In the genomic region with DNA sequence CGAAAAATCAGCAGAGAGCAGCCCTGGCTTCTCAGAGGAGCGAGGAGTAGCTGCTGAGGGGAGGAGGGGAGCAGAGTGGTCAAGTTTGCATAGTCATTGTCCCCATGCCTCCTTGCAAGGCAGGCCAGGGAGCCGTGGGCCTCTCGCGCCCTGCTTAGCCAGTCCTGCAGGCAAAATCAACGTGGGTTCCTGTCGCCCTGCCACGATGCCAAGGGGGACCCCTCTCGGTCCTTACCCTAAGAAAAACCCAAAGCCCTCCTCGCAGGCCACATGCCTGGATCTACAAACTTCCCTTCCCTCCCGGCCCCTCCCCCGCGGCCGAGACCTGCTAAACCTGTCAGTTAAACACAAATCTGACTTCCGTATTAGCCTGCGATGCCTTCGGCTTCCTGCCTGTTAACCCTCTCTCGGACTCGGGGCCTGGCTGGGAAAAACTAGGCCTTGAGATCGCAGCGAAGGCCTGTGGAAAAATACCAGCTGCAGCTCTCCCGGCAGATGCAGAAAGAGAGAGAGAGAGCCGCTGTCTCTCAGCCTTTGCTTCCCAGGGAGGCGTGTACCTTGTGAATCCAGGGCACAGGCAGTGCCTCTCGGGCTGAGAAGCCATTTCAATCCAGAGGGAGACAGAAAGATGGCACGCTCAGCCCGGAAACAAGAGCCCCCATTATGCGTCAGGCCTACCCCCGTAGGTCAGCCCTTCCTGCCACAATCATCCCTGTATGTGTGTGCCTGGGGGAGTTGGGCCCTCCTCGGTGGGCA, we compare ENCODE assay signal across 1 cellular context.
TF ChIP-seq lines count a peak whose summit lies in the region.

No MANE protein-coding gene starts in this region.

TF ChIP-seq in SK-N-SH treated with all-trans-retinoic acid at 6 μM for 48 hours, 23 proteins besides CTCF, POLR2A, EP300 and RAD21 (continued from another document):
- TF ChIP-seq, protein P1, sequence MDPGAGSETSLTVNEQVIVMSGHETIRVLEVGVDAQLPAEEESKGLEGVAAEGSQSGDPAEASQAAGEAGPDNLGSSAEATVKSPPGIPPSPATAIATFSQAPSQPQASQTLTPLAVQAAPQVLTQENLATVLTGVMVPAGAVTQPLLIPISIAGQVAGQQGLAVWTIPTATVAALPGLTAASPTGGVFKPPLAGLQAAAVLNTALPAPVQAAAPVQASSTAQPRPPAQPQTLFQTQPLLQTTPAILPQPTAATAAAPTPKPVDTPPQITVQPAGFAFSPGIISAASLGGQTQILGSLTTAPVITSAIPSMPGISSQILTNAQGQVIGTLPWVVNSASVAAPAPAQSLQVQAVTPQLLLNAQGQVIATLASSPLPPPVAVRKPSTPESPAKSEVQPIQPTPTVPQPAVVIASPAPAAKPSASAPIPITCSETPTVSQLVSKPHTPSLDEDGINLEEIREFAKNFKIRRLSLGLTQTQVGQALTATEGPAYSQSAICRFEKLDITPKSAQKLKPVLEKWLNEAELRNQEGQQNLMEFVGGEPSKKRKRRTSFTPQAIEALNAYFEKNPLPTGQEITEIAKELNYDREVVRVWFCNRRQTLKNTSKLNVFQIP (CRISPR knock-in tag; IDR thresholded peaks at IDR 0.05; ENCODE audit: borderline replicate concordance, low read depth) = no peak; the same call in 1 of the 2 replicates
- TF ChIP-seq ZFP30 (CRISPR knock-in tag; IDR thresholded peaks at IDR 0.05) = no peak
- TF ChIP-seq PPARA (CRISPR knock-in tag; IDR thresholded peaks at IDR 0.05; ENCODE audit: borderline replicate concordance) = no peak
- TF ChIP-seq, protein P2, sequence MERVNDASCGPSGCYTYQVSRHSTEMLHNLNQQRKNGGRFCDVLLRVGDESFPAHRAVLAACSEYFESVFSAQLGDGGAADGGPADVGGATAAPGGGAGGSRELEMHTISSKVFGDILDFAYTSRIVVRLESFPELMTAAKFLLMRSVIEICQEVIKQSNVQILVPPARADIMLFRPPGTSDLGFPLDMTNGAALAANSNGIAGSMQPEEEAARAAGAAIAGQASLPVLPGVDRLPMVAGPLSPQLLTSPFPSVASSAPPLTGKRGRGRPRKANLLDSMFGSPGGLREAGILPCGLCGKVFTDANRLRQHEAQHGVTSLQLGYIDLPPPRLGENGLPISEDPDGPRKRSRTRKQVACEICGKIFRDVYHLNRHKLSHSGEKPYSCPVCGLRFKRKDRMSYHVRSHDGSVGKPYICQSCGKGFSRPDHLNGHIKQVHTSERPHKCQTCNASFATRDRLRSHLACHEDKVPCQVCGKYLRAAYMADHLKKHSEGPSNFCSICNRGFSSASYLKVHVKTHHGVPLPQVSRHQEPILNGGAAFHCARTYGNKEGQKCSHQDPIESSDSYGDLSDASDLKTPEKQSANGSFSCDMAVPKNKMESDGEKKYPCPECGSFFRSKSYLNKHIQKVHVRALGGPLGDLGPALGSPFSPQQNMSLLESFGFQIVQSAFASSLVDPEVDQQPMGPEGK (CRISPR knock-in tag; IDR thresholded peaks at IDR 0.05; ENCODE audit: borderline replicate concordance) = 0 out of 2 replicates have a peak, but pooled peaks have one; percentile 7
- TF ChIP-seq CSDC2 (CRISPR knock-in tag; IDR thresholded peaks at IDR 0.05) = peak; percentile 92; the same call in 1 of the 2 replicates
- 0 out of 2 replicates have a peak, but pooled peaks have one; percentile 34 for TF ChIP-seq ZC3H10 (CRISPR knock-in tag; IDR thresholded peaks at IDR 0.05)
- peak; percentile 13; the same call in 1 of the 2 replicates for TF ChIP-seq GLIS3 (CRISPR knock-in tag; IDR thresholded peaks at IDR 0.05)
- TF ChIP-seq TOX (CRISPR knock-in tag; IDR thresholded peaks at IDR 0.05; ENCODE audit: borderline replicate concordance) = no peak
- peak; percentile 58; the same call in 1 of the 2 replicates for TF ChIP-seq ZNF565 (CRISPR knock-in tag; conservative IDR thresholded peaks at IDR 0.05; ENCODE audit: low read depth)
- peak; percentile 9; the same call in 1 of the 2 replicates for TF ChIP-seq RARB (CRISPR knock-in tag; IDR thresholded peaks at IDR 0.05)
- peak; percentile 53; the same call in 1 of the 2 replicates for TF ChIP-seq TCF4 (CRISPR knock-in tag; IDR thresholded peaks at IDR 0.05; ENCODE audit: borderline replicate concordance)
- 0 out of 2 replicates have a peak, but pooled peaks have one; percentile 36 for TF ChIP-seq ARNTL (CRISPR knock-in tag; IDR thresholded peaks at IDR 0.05; ENCODE audit: borderline replicate concordance, low read depth)
